ENCODE assay signal across 8 cellular contexts in the genomic region with DNA sequence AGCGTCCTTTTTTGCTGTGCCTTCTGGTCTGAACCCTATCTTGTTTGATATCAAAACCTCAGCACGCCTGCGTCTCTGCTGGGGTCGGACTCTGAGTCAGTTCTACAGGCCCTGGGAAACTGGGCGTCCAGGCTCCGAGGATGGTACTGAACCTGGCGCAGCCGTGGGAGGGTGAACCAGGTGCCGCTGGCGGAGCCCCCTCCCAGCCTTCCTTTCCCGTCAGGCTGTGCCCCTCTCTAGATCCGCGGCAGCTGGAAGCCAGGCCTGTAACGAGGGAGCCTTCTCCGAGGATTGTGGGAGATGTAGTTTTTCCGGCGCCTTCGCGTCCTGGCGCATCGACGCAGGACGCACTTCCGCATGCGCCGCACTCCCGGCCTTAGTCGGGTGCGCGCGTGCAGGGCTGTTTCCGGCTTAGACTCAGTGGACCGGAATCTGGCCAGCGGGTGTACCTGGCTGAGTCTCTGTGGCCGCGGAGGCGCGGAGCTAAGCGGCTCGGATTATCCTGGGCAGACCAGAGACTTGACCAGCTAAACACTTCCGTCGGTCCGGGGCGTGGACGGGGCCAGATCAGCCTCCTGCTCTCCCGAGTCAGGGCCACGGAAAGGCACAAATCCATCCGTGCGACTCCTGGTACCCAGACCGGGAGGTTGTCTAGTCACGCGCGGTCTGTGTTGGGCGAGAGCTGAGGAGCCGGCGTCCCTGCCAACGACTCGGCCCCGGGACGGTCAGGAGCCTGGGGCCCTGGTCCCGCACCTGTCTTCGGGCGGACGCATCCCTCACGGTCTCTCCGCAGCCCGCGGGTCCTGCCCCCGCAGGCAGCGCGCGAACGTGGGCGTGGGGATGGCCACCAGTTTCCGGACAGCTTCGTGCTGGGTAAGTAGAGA. TPM values are rescaled to one million over a fixed set of nuclear protein-coding genes. Genes with fewer than 3 reads are reported as not detected.
A peak's percentile ranks its signal among the peaks of the same experiment; 100 is the strongest.
DNase-seq lines count a peak whose midpoint lies in the region; ATAC-seq and TF ChIP-seq lines count a peak whose summit lies in the region.

A gene with protein sequence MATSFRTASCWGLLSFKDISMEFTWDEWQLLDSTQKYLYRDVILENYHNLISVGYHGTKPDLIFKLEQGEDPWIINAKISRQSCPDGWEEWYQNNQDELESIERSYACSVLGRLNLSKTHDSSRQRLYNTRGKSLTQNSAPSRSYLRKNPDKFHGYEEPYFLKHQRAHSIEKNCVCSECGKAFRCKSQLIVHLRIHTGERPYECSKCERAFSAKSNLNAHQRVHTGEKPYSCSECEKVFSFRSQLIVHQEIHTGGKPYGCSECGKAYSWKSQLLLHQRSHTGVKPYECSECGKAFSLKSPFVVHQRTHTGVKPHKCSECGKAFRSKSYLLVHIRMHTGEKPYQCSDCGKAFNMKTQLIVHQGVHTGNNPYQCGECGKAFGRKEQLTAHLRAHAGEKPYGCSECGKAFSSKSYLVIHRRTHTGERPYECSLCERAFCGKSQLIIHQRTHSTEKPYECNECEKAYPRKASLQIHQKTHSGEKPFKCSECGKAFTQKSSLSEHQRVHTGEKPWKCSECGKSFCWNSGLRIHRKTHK (plus strand): TSS at position 367 of the 884 bp plus-strand sequence. CDS start 474 bp downstream, at position 841.

- H3K27me3 ChIP-seq in adipocyte (replicated peaks; ENCODE audit: control insufficient read depth, insufficient read depth, low read length) (no peaks in the 10 kb centered on the region), trophoblast cell (ENCODE audit: insufficient read depth, low read length) (no peaks in the 10 kb centered on the region), transverse colon (no peaks in the 10 kb centered on the region)

- peak within 1 kb of the TSS; percentile 59 for H3K14ac ChIP-seq in trophoblast cell (ENCODE audit: low read length)

- no peak within 1 kb of the TSS for H3K23ac ChIP-seq in trophoblast cell (ENCODE audit: low read length)

- H3K79me2 ChIP-seq in trophoblast cell (ENCODE audit: control insufficient read depth, insufficient read depth, low read length, poor library complexity): peaks cover 6% of the 10 kb centered on the region

- H2BK12ac ChIP-seq in trophoblast cell (ENCODE audit: low read length): no peak within 1 kb of the TSS

- H3K4me3 ChIP-seq in GM12875 (ENCODE audit: low read depth, low read length) (peak within 1 kb of the TSS; percentile 90), adipocyte (ENCODE audit: low read length) (peak within 1 kb of the TSS; percentile 92), trophoblast cell (ENCODE audit: low read depth, low read length) (peak within 1 kb of the TSS; percentile 97), transverse colon (peak within 1 kb of the TSS; percentile 79 to 98 (median 94))

- TF ChIP-seq CTCF in GM12875 (IDR thresholded peaks at IDR 0.05; ENCODE audit: borderline replicate concordance, insufficient read depth, low read depth, low read length) (no peak), transverse colon (IDR thresholded peaks at IDR 0.05) (no peak)

- peak within 1 kb of the TSS; percentile 98 for H2AFZ ChIP-seq in trophoblast cell (ENCODE audit: insufficient read depth, low read length, poor library complexity)

- H2BK5ac ChIP-seq in trophoblast cell (ENCODE audit: low read depth, low read length, poor library complexity): no peak within 1 kb of the TSS

- no peak within 1 kb of the TSS for H2BK120ac ChIP-seq in trophoblast cell (ENCODE audit: insufficient read depth, low read length, poor library complexity)

- peak within 1 kb of the TSS; percentile 6 for H2AK5ac ChIP-seq in trophoblast cell (ENCODE audit: low read length)

- H4K91ac ChIP-seq in trophoblast cell (ENCODE audit: low read depth, low read length): peak within 1 kb of the TSS; percentile 55

- in situ Hi-C loops in transverse colon (cut with MboI; ENCODE audit: low pct_ligation_motif_present in 1 of 4, low pct_unique_long_range_greater_than_20kb in 1 of 4, low sequenced_read_pairs in 3 of 4): no loop called here

- peak within 1 kb of the TSS; percentile 96 for H4K8ac ChIP-seq in trophoblast cell (ENCODE audit: low read depth, low read length)

- no peak for TF ChIP-seq EP300 in transverse colon (IDR thresholded peaks at IDR 0.05; ENCODE audit: low read depth)

- peak within 1 kb of the TSS; percentile 17 for H3K18ac ChIP-seq in trophoblast cell (ENCODE audit: low read length)

- TF ChIP-seq POLR2A in transverse colon (IDR thresholded peaks at IDR 0.05): peak; percentile 69

- intact Hi-C loops in cardiac septum (cut with DNase I) (loop anchor here (1.0 kb wide), 3 partner anchors 30 to 94 kb away; a partner anchor contains a TSS), transverse colon (cut with DNase I; ENCODE audit: low total_unique reads) (no loop called here)

- ATAC-seq in HG02798 (IDR thresholded peaks at IDR 0.05; ENCODE audit: poor library complexity, unreplicated experiment): peak; percentile 98

- peak within 1 kb of the TSS; percentile 83 for H4K12ac ChIP-seq in trophoblast cell (ENCODE audit: low read depth, low read length)

- peak within 1 kb of the TSS; percentile 95 for H3K9ac ChIP-seq in adipocyte (ENCODE audit: low read length)
- H3K9ac ChIP-seq in trophoblast cell (ENCODE audit: low read length): peak within 1 kb of the TSS; percentile 89

- peaks cover 17% of the 10 kb centered on the region for H3K4me1 ChIP-seq in adipocyte (ENCODE audit: control insufficient read depth, insufficient read depth, low read length)
- H3K4me1 ChIP-seq in trophoblast cell (ENCODE audit: control insufficient read depth in 1 of 2, insufficient read depth in 2 of 2, low read length in 2 of 2): peaks cover 2 to 4% of the 10 kb centered on the region in 2 experiments
- peaks cover 0 to 18% (median 8%) of the 10 kb centered on the region in 4 donors for H3K4me1 ChIP-seq in transverse colon

- DNase-seq in NCI-H1436 (lab: John Stamatoyannopoulos, UW) (peak; percentile 91), T follicular helper cell (ENCODE audit: low read depth) (peak; percentile 83), adipocyte (ENCODE audit: low read depth) (peak; percentile 98), cardiac septum (ENCODE audit: low spot score) (peak; percentile 94), trophoblast cell (peak; percentile 94 to 96), transverse colon (peak; percentile 93)

- H3K36me3 ChIP-seq in adipocyte (ENCODE audit: control insufficient read depth, insufficient read depth, low read length, severe bottlenecking) (no peaks in the 10 kb centered on the region), trophoblast cell (ENCODE audit: control insufficient read depth in 1 of 2, insufficient read depth in 2 of 2, low read length in 2 of 2) (peaks cover 3% of the 10 kb centered on the region in 2 experiments), transverse colon (peaks cover 0 to 25% (median 9%) of the 10 kb centered on the region in 4 donors)

- H3K27ac ChIP-seq in trophoblast cell (ENCODE audit: low read depth, low read length) (no peak within 1 kb of the TSS), transverse colon (peak within 1 kb of the TSS; percentile 78 to 93 (median 92))

- peaks cover 9% of the 10 kb centered on the region for H3K9me3 ChIP-seq in adipocyte (ENCODE audit: control insufficient read depth, low read length)
- H3K9me3 ChIP-seq in trophoblast cell (ENCODE audit: insufficient read depth, low read depth, low read length): peaks cover 9% of the 10 kb centered on the region
- peaks cover 31% of the 10 kb centered on the region in 2 donors for H3K9me3 ChIP-seq in transverse colon

- peak within 1 kb of the TSS; percentile 89 for H3K4me2 ChIP-seq in trophoblast cell (ENCODE audit: low read length)

- H3K79me1 ChIP-seq in trophoblast cell (ENCODE audit: low read length): peaks cover 4% of the 10 kb centered on the region

- H3K4ac ChIP-seq in trophoblast cell (ENCODE audit: low read depth, low read length): peak within 1 kb of the TSS; percentile 9

- WGBS in trophoblast cell (ENCODE audit: extremely low coverage, insufficient coverage, insufficient read length): no CpG with 5 or more reads among the region's 76 CpGs
- 1 to 20% methylated on average over 1 to 70 of the region's 76 CpGs for WGBS in transverse colon (ENCODE audit: low coverage in 1 of 2), 2 donors

RNA-seq across cellular contexts. Expression of the gene that starts here (rescaled TPM):
- total RNA-seq in cardiac septum (4.4 TPM), transverse colon (10 to 100 TPM; 12.7 to 26.3 (median 18.5) TPM)
- polyA plus RNA-seq in trophoblast cell (2013): 2.7 TPM in 2 replicates
